In genomic region chr15:81002254-81003022, GRCh38 we compare ENCODE assay signal across 8 cellular contexts. TPM values are rescaled to one million over a fixed set of nuclear protein-coding genes. Genes with fewer than 3 reads are reported as not detected.
DNase-seq lines count a peak whose midpoint lies in the region; ATAC-seq, FAIRE-seq and TF ChIP-seq lines count a peak whose summit lies in the region.

No MANE protein-coding gene starts in this region.

- H3K9ac ChIP-seq in parathyroid adenoma: no peak overlapping the region

- no peak for TF ChIP-seq CTCF in fibroblast of pulmonary artery (IDR thresholded peaks at IDR 0.05; ENCODE audit: low read length, missing control alignments)
- no peak for TF ChIP-seq CTCF in parathyroid adenoma (IDR thresholded peaks at IDR 0.05)

- DNase-seq in ELF-1 (ENCODE audit: low read depth, low spot score) (peak; percentile 44), SJSA1 (ENCODE audit: low read depth in 1 of 2, low spot score in 2 of 2) (peak in 1 of 2 experiments; percentile 19), fibroblast of pulmonary artery (ENCODE audit: low read depth) (peak; percentile 37), amniotic stem cell (lab: John Stamatoyannopoulos, UW) (no peak), Kasumi-1 (lab: John Stamatoyannopoulos, UW) (no peak), H54 (ENCODE audit: insufficient read length, low spot score) (no peak)

- TF ChIP-seq POLR2A in H54 (IDR thresholded peaks at IDR 0.05; ENCODE audit: low read depth, low read length): no peak

- peak overlapping the region; percentile 86 for H3K4me2 ChIP-seq in parathyroid adenoma (ENCODE audit: low read length)

- H3K4me1 ChIP-seq in SJSA1 (replicated peaks) (peaks cover 16% of the 10 kb centered on the region), parathyroid adenoma (no peaks in the 10 kb centered on the region)

- peaks cover 59% of the 10 kb centered on the region for H3K36me3 ChIP-seq in SJSA1
- no peaks in the 10 kb centered on the region for H3K36me3 ChIP-seq in parathyroid adenoma (ENCODE audit: control insufficient read depth, insufficient read depth, low read length)

- H3K9me3 ChIP-seq in SJSA1 (replicated peaks): no peaks in the 10 kb centered on the region; the same call in 1 of the 2 replicates
- H3K9me3 ChIP-seq in parathyroid adenoma (ENCODE audit: control insufficient read depth, low read length): no peaks in the 10 kb centered on the region

- peak overlapping the region; percentile 95 for H3K4me3 ChIP-seq in SJSA1
- peak overlapping the region; percentile 90 for H3K4me3 ChIP-seq in fibroblast of pulmonary artery (replicated peaks; ENCODE audit: low read depth, low read length)
- H3K4me3 ChIP-seq in parathyroid adenoma (ENCODE audit: low read depth, low read length): peak overlapping the region; percentile 0

- H2AFZ ChIP-seq in parathyroid adenoma: no peak overlapping the region

- no peaks in the 10 kb centered on the region for H3K79me2 ChIP-seq in parathyroid adenoma

- H3K27me3 ChIP-seq in SJSA1 (replicated peaks): no peaks in the 10 kb centered on the region
- H3K27me3 ChIP-seq in parathyroid adenoma (ENCODE audit: control insufficient read depth, insufficient read depth, low read length): no peaks in the 10 kb centered on the region

- no peak for FAIRE-seq in H54 (lab: Jason Lieb, UNC)

- peak overlapping the region; percentile 94; the same call in 1 of the 2 replicates for H3K27ac ChIP-seq in SJSA1
- H3K27ac ChIP-seq in parathyroid adenoma: no peak overlapping the region

- no peak for ATAC-seq in HG02571 (IDR thresholded peaks at IDR 0.05; ENCODE audit: unreplicated experiment)

RNA-seq across cellular contexts. Expression of gene TLNRD1, which starts 1.7 kb away (rescaled TPM):
- total RNA-seq in SJSA1 (2014; rRNA removed; shearing (Covaris generic)): 40.3 and 42.3 TPM in 2 replicates

RNA-seq across cellular contexts. Expression of gene MESD, which starts 12.8 kb away (rescaled TPM):
- total RNA-seq in SJSA1 (2014; rRNA removed; shearing (Covaris generic)): 23.1 and 26.3 TPM in 2 replicates

Comparison
In these comparisons a context has a peak if more than half of its experiments do, and no peak if none do; other contexts are left out.
1. DNase-seq: peak in ELF-1 (single experiment) and fibroblast of pulmonary artery (single experiment); none in amniotic stem cell (single experiment), Kasumi-1 (0 of 2) and H54 (single experiment).
2. H3K4me3 ChIP-seq: peak in every context shown above with its lines; median percentile 95 in SJSA1; 90 in fibroblast of pulmonary artery; 0 in parathyroid adenoma.